In genomic region chr5:140690376-140690932, GRCh38 we compare ENCODE assay signal across 8 cellular contexts. TPM values are rescaled to one million over a fixed set of nuclear protein-coding genes. Genes with fewer than 3 reads are reported as not detected.
A peak's percentile ranks its signal among the peaks of the same experiment; 100 is the strongest.
DNase-seq lines count a peak whose midpoint lies in the region; ATAC-seq and TF ChIP-seq lines count a peak whose summit lies in the region.

No MANE protein-coding gene starts in this region.

- no peak for ATAC-seq in activated T-cell treated with anti-CD3 and anti-CD28 coated beads, Interleukin-2, amount 50 U/mL, for 4 hours
- peak in 1 of 2 donors; percentile 3 for ATAC-seq in stimulated activated naive B cell treated with anti-CD40 and anti-IgM and Interleukin-4, amounts not matched to agents 10 μg/mL and 1 μg/mL and 100 μg/mL, for 72 hours (replicated peaks)
- ATAC-seq in HG02759 (IDR thresholded peaks at IDR 0.05; ENCODE audit: unreplicated experiment): no peak

- peak overlapping the region; percentile 97 for H3K27ac Mint-ChIP-seq in stimulated activated naive B cell treated with anti-CD40 and anti-IgM and Interleukin-4, amounts not matched to agents 10 μg/mL and 1 μg/mL and 100 μg/mL, for 72 hours

- peaks cover 12% of the 10 kb centered on the region for H3K36me3 Mint-ChIP-seq in activated T-cell treated with anti-CD3 and anti-CD28 coated beads, Interleukin-2, amount 50 U/mL, for 4 hours (ENCODE audit: insufficient read depth)
- peaks cover 10 to 24% of the 10 kb centered on the region in 2 donors for H3K36me3 Mint-ChIP-seq in stimulated activated naive B cell treated with anti-CD40 and anti-IgM and Interleukin-4, amounts not matched to agents 10 μg/mL and 1 μg/mL and 100 μg/mL, for 72 hours

- no peak for TF ChIP-seq CTCF in VCaP (conservative IDR thresholded peaks at IDR 0.05)

- H3K4me3 ChIP-seq in iPS-11a (ENCODE audit: low read depth, low read length): peak overlapping the region; percentile 98

- H3K4me3 Mint-ChIP-seq in activated T-cell treated with anti-CD3 and anti-CD28 coated beads, Interleukin-2, amount 50 U/mL, for 4 hours: peak overlapping the region; percentile 100
- H3K4me3 Mint-ChIP-seq in stimulated activated naive B cell treated with anti-CD40 and anti-IgM and Interleukin-4, amounts not matched to agents 10 μg/mL and 1 μg/mL and 100 μg/mL, for 72 hours: peak overlapping the region; percentile 94 to 100

- H3K27ac ChIP-seq in VCaP: peak overlapping the region; percentile 85

- no peaks in the 10 kb centered on the region for H3K9me3 Mint-ChIP-seq in activated T-cell treated with anti-CD3 and anti-CD28 coated beads, Interleukin-2, amount 50 U/mL, for 4 hours
- no peaks in the 10 kb centered on the region for H3K9me3 Mint-ChIP-seq in stimulated activated naive B cell treated with anti-CD40 and anti-IgM and Interleukin-4, amounts not matched to agents 10 μg/mL and 1 μg/mL and 100 μg/mL, for 72 hours

- peaks cover 36% of the 10 kb centered on the region for H3K4me1 Mint-ChIP-seq in activated T-cell treated with anti-CD3 and anti-CD28 coated beads, Interleukin-2, amount 50 U/mL, for 4 hours (ENCODE audit: low read depth)
- peaks cover 15 to 17% of the 10 kb centered on the region in 2 donors for H3K4me1 Mint-ChIP-seq in stimulated activated naive B cell treated with anti-CD40 and anti-IgM and Interleukin-4, amounts not matched to agents 10 μg/mL and 1 μg/mL and 100 μg/mL, for 72 hours

- H3K27me3 Mint-ChIP-seq in activated T-cell treated with anti-CD3 and anti-CD28 coated beads, Interleukin-2, amount 50 U/mL, for 4 hours (ENCODE audit: low read depth): no peaks in the 10 kb centered on the region
- H3K27me3 Mint-ChIP-seq in stimulated activated naive B cell treated with anti-CD40 and anti-IgM and Interleukin-4, amounts not matched to agents 10 μg/mL and 1 μg/mL and 100 μg/mL, for 72 hours: no peaks in the 10 kb centered on the region

- DNase-seq in activated T-cell treated with anti-CD3 and anti-CD28 coated beads, Interleukin-2, amount 50 U/mL, for 4 hours: no peak
- DNase-seq in activated T-cell treated with anti-CD3 and anti-CD28 coated beads, Interleukin-2, amount 50 U/mL, for 48 hours: no peak
- no peak for DNase-seq in stimulated activated naive B cell treated with anti-CD40 and anti-IgM and Interleukin-4, amounts not matched to agents 10 μg/mL and 1 μg/mL and 100 μg/mL, for 72 hours
- DNase-seq in NCI-H1105 treated with DMSO at 0.1 percent for 48 hours (lab: John Stamatoyannopoulos, UW) (no peak), AG08395 (ENCODE audit: low spot score) (no peak)

RNA-seq across cellular contexts. Expression of gene HARS1, which starts 0.7 kb away (rescaled TPM):
- 100 to 1,000 TPM; 125 to 133 (median 131) TPM for total RNA-seq in activated T-cell treated with anti-CD3 and anti-CD28 coated beads, Interleukin-2, amount 50 U/mL, for 4 hours

RNA-seq across cellular contexts. Expression of gene HARS2, which starts 0.8 kb away (rescaled TPM):
- total RNA-seq in activated T-cell treated with anti-CD3 and anti-CD28 coated beads, Interleukin-2, amount 50 U/mL, for 4 hours: 10 to 100 TPM; 28.6 to 31.3 (median 29.5) TPM

RNA-seq across cellular contexts. Expression of gene ZMAT2, which starts 9.8 kb away (rescaled TPM):
- total RNA-seq in activated T-cell treated with anti-CD3 and anti-CD28 coated beads, Interleukin-2, amount 50 U/mL, for 4 hours: 10 to 100 TPM; 83.2 to 91.9 (median 83.6) TPM

RNA-seq across cellular contexts. Expression of gene DND1, which starts 17.1 kb away (rescaled TPM):
- 1 to 10 TPM; 3.1 to 5.6 (median 4.5) TPM for total RNA-seq in activated T-cell treated with anti-CD3 and anti-CD28 coated beads, Interleukin-2, amount 50 U/mL, for 4 hours

RNA-seq across cellular contexts. Expression of gene WDR55, which starts 25.8 kb away (rescaled TPM):
- total RNA-seq in activated T-cell treated with anti-CD3 and anti-CD28 coated beads, Interleukin-2, amount 50 U/mL, for 4 hours: 10 to 100 TPM; 47.7 to 50.0 (median 49.5) TPM
